In the genomic region with DNA sequence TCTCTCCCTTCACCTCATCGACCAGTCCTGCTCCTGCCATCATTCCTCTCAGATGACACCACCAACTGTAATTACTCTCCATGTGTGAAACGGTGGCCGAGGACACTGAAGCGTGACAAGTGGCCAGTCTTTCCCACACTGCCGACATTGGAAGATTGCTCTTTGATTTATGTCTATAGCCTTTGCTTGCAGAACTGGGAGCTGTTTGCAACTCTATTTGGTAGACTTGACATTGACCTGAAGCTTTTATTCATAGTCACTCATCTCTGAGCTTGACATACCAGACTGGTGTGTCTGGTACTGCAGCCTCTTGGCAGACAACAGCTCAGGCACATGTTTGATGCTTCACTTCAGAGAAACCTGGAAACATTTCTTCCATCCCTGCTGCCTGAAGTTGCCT, we compare ENCODE assay signal across 16 cellular contexts.
A peak's percentile ranks its signal among the peaks of the same experiment; 100 is the strongest.
DNase-seq lines count a peak whose midpoint lies in the region; ATAC-seq and TF ChIP-seq lines count a peak whose summit lies in the region.
"Had no signal": no experiment of that assay in that cellular context is flagged by ENCODE, and none has a peak within 500 bp of the region (broad histone marks: within the 10 kb centered on the region; RNA-seq: fewer than 3 reads in every experiment).

No MANE protein-coding gene starts in this region.

- H3K27ac Mint-ChIP-seq in mesothelial cell of epicardium, result peak overlapping the region; percentile 45
- H3K27ac Mint-ChIP-seq: activated T-helper 2 cell treated with anti-CD3 and anti-CD28 coated beads, Interferon-gamma antibody, Interleukin-2, Interleukin-4, amounts not matched to agents 10 μg/mL and 5 μg/mL and 100 μg/mL, durations not matched to agents 14 hours and 24 hours and 36 hours; dendritic cell treated with granulocyte-macrophage colony-stimulating factor and Interleukin-4, amounts not matched to agents 40 ng/mL and 50 ng/mL, for 4 days; T-helper 2 cell treated with Interferon-gamma antibody and Interleukin-4, amounts not matched to agents 5 μg/mL and 100 μg/mL, for 36 hours had no signal

- H3K9me3 ChIP-seq in HAP-1, result no peaks in the 10 kb centered on the region
- H3K9me3 ChIP-seq: neutrophil, Peyer's patch had no signal

- no peaks in the 10 kb centered on the region for H3K4me1 ChIP-seq in HAP-1
- H3K4me1 ChIP-seq: Peyer's patch had no signal

- TF ChIP-seq CTCF in VCaP (conservative IDR thresholded peaks at IDR 0.05), result no peak
- TF ChIP-seq CTCF in mesothelial cell of epicardium (IDR thresholded peaks at IDR 0.05; ENCODE audit: unreplicated experiment), result no peak
- TF ChIP-seq CTCF in omental fat pad (IDR thresholded peaks at IDR 0.05), result no peak

- no peaks in the 10 kb centered on the region for H3K36me3 Mint-ChIP-seq in mesothelial cell of epicardium

- peaks cover 6% of the 10 kb centered on the region for H3K9me3 Mint-ChIP-seq in mesothelial cell of epicardium
- H3K9me3 Mint-ChIP-seq: activated T-helper 2 cell treated with anti-CD3 and anti-CD28 coated beads, Interferon-gamma antibody, Interleukin-2, Interleukin-4, amounts not matched to agents 10 μg/mL and 5 μg/mL and 100 μg/mL, durations not matched to agents 14 hours and 24 hours and 36 hours; dendritic cell treated with granulocyte-macrophage colony-stimulating factor and Interleukin-4, amounts not matched to agents 40 ng/mL and 50 ng/mL, for 4 days; T-helper 2 cell treated with Interferon-gamma antibody and Interleukin-4, amounts not matched to agents 5 μg/mL and 100 μg/mL, for 36 hours had no signal

- no peaks in the 10 kb centered on the region for H3K36me3 ChIP-seq in HAP-1 (replicated peaks)
- H3K36me3 ChIP-seq: neutrophil, Peyer's patch had no signal

- peak overlapping the region; percentile 2; the same call in 1 of the 2 replicates for H3K27ac ChIP-seq in VCaP
- H3K27ac ChIP-seq: neutrophil, Peyer's patch had no signal

- in situ Hi-C loops in HAP-1 (cut with MboI; ENCODE audit: low sequenced_read_pairs), result no loop called here

- H3K4me3 Mint-ChIP-seq in mesothelial cell of epicardium, result no peak overlapping the region
- H3K4me3 Mint-ChIP-seq: dendritic cell treated with granulocyte-macrophage colony-stimulating factor and Interleukin-4, amounts not matched to agents 40 ng/mL and 50 ng/mL, for 4 days; T-helper 2 cell treated with Interferon-gamma antibody and Interleukin-4, amounts not matched to agents 5 μg/mL and 100 μg/mL, for 36 hours had no signal

- H3K27me3 Mint-ChIP-seq in mesothelial cell of epicardium (ENCODE audit: low read depth), result no peaks in the 10 kb centered on the region
- H3K27me3 Mint-ChIP-seq: dendritic cell treated with granulocyte-macrophage colony-stimulating factor and Interleukin-4, amounts not matched to agents 40 ng/mL and 50 ng/mL, for 4 days had no signal

- DNase-seq in DMS53 (lab: John Stamatoyannopoulos, UW) (peak; percentile 78), NCI-H2029 (lab: John Stamatoyannopoulos, UW) (peak; percentile 54), mesothelial cell of epicardium (ENCODE audit: low spot score in 2 of 2, unreplicated experiment in 2 of 2) (no peak), HAP-1 (ENCODE audit: low spot score in 2 of 2) (no peak), omental fat pad (ENCODE audit: low spot score) (no peak)
- DNase-seq: activated CD4-positive, alpha-beta T cell treated with anti-CD3 and anti-CD28 coated beads, Interleukin-2, amount 50 U/mL, for 48 hours; NCI-H2171 treated with DMSO at 0.1 percent for 48 hours; Peyer's patch; stimulated activated naive CD4-positive, alpha-beta T cell treated with Interleukin-2 at 50 U/mL for 16 hours had no signal

- H3K4me1 Mint-ChIP-seq in mesothelial cell of epicardium, result peaks cover 16% of the 10 kb centered on the region

- ATAC-seq in HG03571 (IDR thresholded peaks at IDR 0.05; ENCODE audit: unreplicated experiment) (no peak), HG02642 (IDR thresholded peaks at IDR 0.05; ENCODE audit: poor library complexity, unreplicated experiment) (no peak), omental fat pad (ENCODE audit: low FRiP score) (no peak)

- H3K27me3 ChIP-seq in HAP-1 (ENCODE audit: low read depth), result no peaks in the 10 kb centered on the region
- H3K27me3 ChIP-seq: neutrophil, Peyer's patch had no signal

- H3K4me3 ChIP-seq in HAP-1, result no peak overlapping the region
- H3K4me3 ChIP-seq: Peyer's patch had no signal

Comparison
In these comparisons a context has a peak if more than half of its experiments do, and no peak if none do; other contexts are left out.
1. DNase-seq: peak in DMS53 (single experiment) and NCI-H2029 (single experiment); none in mesothelial cell of epicardium (0 of 2), HAP-1 (0 of 2) and omental fat pad (single experiment).